ENCODE assay signal across 29 cellular contexts in genomic region chr11:14854057-14854456, GRCh38.
"Had no signal": no experiment of that assay in that cellular context is flagged by ENCODE, and none has a peak within 500 bp of the region (broad histone marks: within the 10 kb centered on the region; RNA-seq: fewer than 3 reads in every experiment).

No MANE protein-coding gene starts in this region.

- H3K27me3 ChIP-seq: brain microvascular endothelial cell, MG63, Peyer's patch, SJSA1 had no signal

- DNase-seq: activated B cell treated with CpG ODN at 0.5 μM for 24 hours; activated CD4-positive, alpha-beta T cell treated with anti-CD3 and anti-CD28 coated beads for 1 hour; activated CD4-positive, alpha-beta T cell treated with anti-CD3 and anti-CD28 coated beads, Interleukin-2, amount 10 ng/mL, durations not matched to agents 24 days and 14 days; activated CD4-positive, alpha-beta T cell treated with anti-CD3 and anti-CD28 coated beads, Interleukin-2, amount 50 U/mL, for 48 hours; activated effector memory CD4-positive, alpha-beta T cell treated with Interleukin-2 at 50 U/mL for 16 hours; activated naive CD4-positive, alpha-beta T cell; activated T-cell treated with anti-CD3 and anti-CD28 coated beads for 4 hours; brain microvascular endothelial cell; caudate nucleus; MG63; MV-4-11; NCI-H1092 treated with DMSO at 0.1 percent for 48 hours; NCI-H1417 treated with DMSO at 0.1 percent for 48 hours; NCI-H1694; NCI-H2029; NCI-H2107; NCI-H345; NCI-H510A; NCI-H526 treated with DMSO at 0.1 percent for 48 hours; NCI-H82; OCI-M1; Peyer's patch; SHP77; T-helper 17 cell; T-helper 9 cell had no signal

- H3K9me3 ChIP-seq: MG63, Peyer's patch, SJSA1 had no signal

- H3K27ac ChIP-seq: brain microvascular endothelial cell, Peyer's patch, RWPE1, SJSA1 had no signal

- FAIRE-seq: TTC549 had no signal

- H3K4me3 ChIP-seq: MG63, Peyer's patch, SJSA1 had no signal

- ATAC-seq: activated naive CD4-positive, alpha-beta T cell treated with anti-CD3 and anti-CD28 coated beads, Interleukin-2, amount 50 U/mL, for 72 hours; T-helper 17 cell had no signal

- H3K36me3 ChIP-seq: brain microvascular endothelial cell, MG63, Peyer's patch, SJSA1 had no signal

- H3K4me1 ChIP-seq: Peyer's patch, SJSA1 had no signal
